8 cellular contexts compared by ENCODE assay signal in the genomic region with DNA sequence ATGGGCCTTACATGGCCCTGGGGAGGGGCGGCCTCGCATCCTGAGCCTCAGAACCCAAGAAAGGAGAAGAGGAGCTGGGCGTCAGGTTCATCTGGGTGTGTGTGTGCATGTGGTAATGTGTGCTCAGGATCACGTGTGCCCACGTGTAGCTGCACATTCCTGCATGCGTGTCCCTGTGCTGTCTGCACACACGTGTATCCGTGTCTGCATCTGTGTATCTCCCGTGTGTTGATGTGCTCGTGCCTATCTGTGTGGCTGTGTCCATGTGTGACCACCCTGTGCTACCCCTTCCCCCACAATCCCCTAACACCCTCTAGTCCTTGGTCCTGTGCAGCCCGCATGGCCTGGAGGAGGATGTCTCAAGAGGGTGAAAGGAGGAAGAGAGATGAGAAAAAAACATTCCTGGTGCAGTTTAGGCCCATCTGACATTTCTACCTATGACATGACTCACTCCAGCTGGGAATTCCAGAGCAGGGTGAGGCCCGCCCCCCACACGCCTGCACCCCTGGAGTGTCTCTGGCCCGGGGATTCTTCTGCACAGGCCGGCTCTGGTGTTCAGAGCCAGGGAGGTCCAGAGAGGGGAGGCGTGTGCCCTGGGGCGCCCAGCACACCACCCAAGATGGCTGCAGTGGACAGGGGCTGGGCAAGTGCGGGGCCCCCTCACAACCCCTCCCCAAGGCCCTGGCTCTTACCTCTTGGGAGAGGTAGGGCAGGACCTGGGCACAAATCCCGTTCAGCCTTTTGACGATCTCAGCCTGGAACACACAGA. TPM values are rescaled to one million over a fixed set of nuclear protein-coding genes. Genes with fewer than 3 reads are reported as not detected.
DNase-seq lines count a peak whose midpoint lies in the region; ATAC-seq, FAIRE-seq and TF ChIP-seq lines count a peak whose summit lies in the region.

No MANE protein-coding gene starts in this region.

- peaks cover 4% of the 10 kb centered on the region for H3K36me3 Mint-ChIP-seq in T-helper 17 cell (ENCODE audit: low read depth)

- 0 out of 2 replicates have a peak, but pooled peaks have one; percentile 7 for TF ChIP-seq POLR2A in GM12891 (IDR thresholded peaks at IDR 0.05; ENCODE audit: low read depth, low read length)

- peaks cover 18 to 20% of the 10 kb centered on the region in 2 donors for H3K36me3 ChIP-seq in small intestine (ENCODE audit: control insufficient read depth in 2 of 2, insufficient read depth in 2 of 2, low read length in 2 of 2)

- peaks cover 0 to 3% of the 10 kb centered on the region in 2 donors for H3K4me1 ChIP-seq in small intestine (ENCODE audit: control insufficient read depth in 2 of 2, insufficient read depth in 1 of 2, low read depth in 1 of 2, low read length in 1 of 2)

- intact Hi-C loops in head of caudate nucleus (cut with DNase I): no loop called here

- no peaks in the 10 kb centered on the region for H3K27me3 ChIP-seq in small intestine (ENCODE audit: control insufficient read depth in 2 of 2, insufficient read depth in 2 of 2, low read length in 2 of 2)

- H3K4me3 Mint-ChIP-seq in T-helper 17 cell: no peak overlapping the region

- no peaks in the 10 kb centered on the region for H3K27me3 Mint-ChIP-seq in T-helper 17 cell

- ATAC-seq in T-helper 17 cell (no peak), GM19397 (IDR thresholded peaks at IDR 0.05; ENCODE audit: unreplicated experiment) (no peak), GM21390 (IDR thresholded peaks at IDR 0.05; ENCODE audit: unreplicated experiment) (no peak), GM18511 (IDR thresholded peaks at IDR 0.05; ENCODE audit: unreplicated experiment) (no peak)

- FAIRE-seq in GM12891 (lab: Jason Lieb, UNC) (no peak), small intestine (lab: Jason Lieb, UNC) (no peak)

- DNase-seq in GM12891 (ENCODE audit: insufficient read length, low spot score) (no peak), T-helper 17 cell (no peak), head of caudate nucleus (peak in 36 of 42 donors; percentile 31 to 85 (median 60)), small intestine (peak; percentile 43), NCI-H2227 (lab: John Stamatoyannopoulos, UW; ENCODE audit: unreplicated experiment) (no peak)

- H3K27ac ChIP-seq in small intestine (ENCODE audit: low read depth in 1 of 2, low read length in 1 of 2): peak overlapping the region in 1 of 2 donors; percentile 25

- no peaks in the 10 kb centered on the region for H3K9me3 ChIP-seq in T-helper 17 cell (ENCODE audit: control insufficient read depth, low read length, poor library complexity, severe bottlenecking)
- no peaks in the 10 kb centered on the region for H3K9me3 ChIP-seq in small intestine (ENCODE audit: control insufficient read depth, low read depth)

- peak overlapping the region; percentile 78 for H3K27ac Mint-ChIP-seq in T-helper 17 cell

- WGBS in small intestine, 3 donors: 72 to 76% (median 73%) methylated on average over 19 to 20 of the region's 20 CpGs

- H3K4me3 ChIP-seq in small intestine (ENCODE audit: low read depth in 1 of 2, low read length in 2 of 2): no peak overlapping the region

- H3K4me1 Mint-ChIP-seq in T-helper 17 cell: peaks cover 25% of the 10 kb centered on the region

TF ChIP-seq in GM12891, 5 proteins besides CTCF, POLR2A, EP300 and RAD21:
- TF ChIP-seq PAX5 (IDR thresholded peaks at IDR 0.05; ENCODE audit: insufficient read depth, low read length, severe bottlenecking): no peak
- TF ChIP-seq POLR2AphosphoS5 (IDR thresholded peaks at IDR 0.05; ENCODE audit: low read depth, low read length): no peak
- TF ChIP-seq SPI1 (IDR thresholded peaks at IDR 0.05; ENCODE audit: low read depth, low read length): no peak
- no peak for TF ChIP-seq TAF1 (IDR thresholded peaks at IDR 0.05; ENCODE audit: low read depth, low read length)
- no peak for TF ChIP-seq POU2F2 (IDR thresholded peaks at IDR 0.05; ENCODE audit: low read depth, low read length)

RNA-seq across cellular contexts. Expression of gene TLE5, which starts 7.1 kb away (rescaled TPM):
- polyA plus RNA-seq in GM12891 (2012; ENCODE audit: low read depth, missing spikeins): 250 TPM
- 100 to 1,000 TPM; 869 to 906 TPM for total RNA-seq in T-helper 17 cell
- 100 to 1,000 TPM; 332 to 488 (median 370) TPM for polyA plus RNA-seq in small intestine

RNA-seq across cellular contexts. Expression of gene TLE2, which starts 26.1 kb away (rescaled TPM):
- polyA plus RNA-seq in GM12891 (2012; ENCODE audit: low read depth, missing spikeins): 0.06 TPM
- total RNA-seq in T-helper 17 cell: 10 to 100 TPM in 1 of 2 donors, 1 to 10 TPM in 1; 9.5 to 13.1 TPM
- 10 to 100 TPM in 1 of 3 donors, 1 to 10 TPM in 2; 3.8 to 19.2 (median 5.4) TPM for polyA plus RNA-seq in small intestine

RNA-seq across cellular contexts. Expression of gene GNA11, which starts 39.0 kb away (rescaled TPM):
- polyA plus RNA-seq in GM12891 (2012; ENCODE audit: low read depth, missing spikeins): 4.3 TPM
- total RNA-seq in T-helper 17 cell: 1 to 10 TPM in 1 of 2 donors, under 1 TPM in 1; 0.85 to 1.6 TPM
- 100 to 1,000 TPM; 173 to 216 (median 190) TPM for polyA plus RNA-seq in small intestine

Comparison
In these comparisons a context has a peak if more than half of its experiments do, and no peak if none do; other contexts are left out.
1. DNase-seq: peak in head of caudate nucleus (36 of 42) and small intestine (single experiment); none in GM12891 (single experiment), T-helper 17 cell (0 of 3) and NCI-H2227 (single experiment).